ENCODE assay signal across 8 cellular contexts in the genomic region with DNA sequence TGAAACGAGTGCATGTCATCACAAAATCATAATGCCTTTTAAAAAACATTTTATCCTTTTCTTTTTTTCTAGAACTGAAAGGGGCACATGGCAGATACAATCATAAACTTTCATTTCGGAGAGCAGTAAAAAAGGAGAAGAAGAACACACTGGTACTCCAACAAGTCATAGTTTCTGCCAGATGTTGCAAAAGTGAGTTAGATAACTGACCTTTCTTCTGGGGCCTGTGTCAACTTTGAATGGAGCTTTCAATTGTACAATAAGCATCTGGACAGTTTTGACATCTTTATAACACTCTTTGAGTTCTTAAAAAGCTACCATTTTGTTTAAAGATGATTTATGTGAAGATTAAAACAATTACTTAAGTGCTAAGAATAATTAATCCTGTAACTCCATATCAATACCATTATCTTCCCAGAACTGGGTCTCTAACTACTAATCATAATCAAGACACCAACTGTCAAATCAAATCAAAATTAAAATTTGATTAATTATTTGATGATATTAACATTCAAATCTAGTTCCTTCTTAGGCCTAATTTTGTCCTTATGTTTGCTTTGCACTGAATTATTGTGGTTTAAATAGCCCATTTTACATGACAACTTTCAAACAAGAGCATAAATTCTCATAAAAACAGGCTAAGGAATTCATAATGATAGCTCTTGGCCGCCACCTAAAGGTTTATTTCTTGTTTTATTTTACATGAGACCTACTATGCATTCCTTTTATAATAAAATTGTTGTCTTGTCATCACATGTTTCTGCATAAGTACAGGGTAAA. TPM values are rescaled to one million over a fixed set of nuclear protein-coding genes. Genes with fewer than 3 reads are reported as not detected.
DNase-seq lines count a peak whose midpoint lies in the region; ATAC-seq and TF ChIP-seq lines count a peak whose summit lies in the region.

No MANE protein-coding gene starts in this region.

- peak; percentile 42 for ATAC-seq in GM19463 (IDR thresholded peaks at IDR 0.05; ENCODE audit: unreplicated experiment)

- no peaks in the 10 kb centered on the region for H3K9me3 ChIP-seq in mammary epithelial cell (replicated peaks; ENCODE audit: insufficient read depth, low read length)

- no peaks in the 10 kb centered on the region for H3K27me3 Mint-ChIP-seq in neural crest cell (ENCODE audit: low read depth)

- intact Hi-C loops in mammary epithelial cell (cut with micrococcal nuclease): loop anchor here (1.0 to 2.0 kb wide), 6 partner anchors 138 to 564 kb away; no protein-coding TSS in a partner anchor

- H3K27ac Mint-ChIP-seq in neural crest cell (ENCODE audit: unreplicated experiment): no peak overlapping the region

- WGBS in mammary epithelial cell (ENCODE audit: low coverage, missing lambda C conversion rate): 58% methylated on average over 3 of the region's 3 CpGs

- peaks cover 37% of the 10 kb centered on the region for H3K4me1 Mint-ChIP-seq in neural crest cell

- H3K4me3 Mint-ChIP-seq in neural crest cell: peak overlapping the region; percentile 9

- no peak overlapping the region for H3K4me2 ChIP-seq in mammary epithelial cell (ENCODE audit: insufficient read depth, low read depth, low read length)

- dilution Hi-C loops in mammary epithelial cell (cut with HindIII; ENCODE audit: low sequenced_read_pairs): loop anchor here (25.0 kb wide), 1 partner anchor 549 kb away; the partner anchor contains the start of gene TMEM196

- TF ChIP-seq CTCF in AG09309 (IDR thresholded peaks at IDR 0.05; ENCODE audit: control insufficient read depth, insufficient read depth, low read depth, low read length, missing control alignments): peak; percentile 27
- TF ChIP-seq CTCF in mammary epithelial cell (conservative IDR thresholded peaks at IDR 0.05 in 1 of 2, IDR thresholded peaks at IDR 0.05 in 1 of 2; ENCODE audit: extremely low read depth in 1 of 2, insufficient read depth in 1 of 2, low read depth in 1 of 2, low read length in 2 of 2): peak; percentile 32 to 44
- peak; percentile 70 for TF ChIP-seq CTCF in neural crest cell (conservative IDR thresholded peaks at IDR 0.05)

- no peaks in the 10 kb centered on the region for H4K20me1 ChIP-seq in mammary epithelial cell (ENCODE audit: insufficient read depth, low read length)

- in situ Hi-C loops in mammary epithelial cell (cut with MboI; ENCODE audit: low sequenced_read_pairs in 2 of 2): loop anchor here (10.0 to 25.0 kb wide), 2 partner anchors 324 to 556 kb away; no protein-coding TSS in a partner anchor

- H3K27ac ChIP-seq in mammary epithelial cell (ENCODE audit: insufficient read depth, low read depth, low read length) (no peak overlapping the region), caudate nucleus (ENCODE audit: low read depth, low read length) (no peak overlapping the region)

- no peaks in the 10 kb centered on the region for H3K36me3 ChIP-seq in mammary epithelial cell (ENCODE audit: insufficient read depth, low read length)

- no peak overlapping the region for H3K4me3 ChIP-seq in AG09309 (ENCODE audit: control insufficient read depth, low read depth, low read length)
- no peak overlapping the region for H3K4me3 ChIP-seq in mammary epithelial cell (replicated peaks in 1 of 3; ENCODE audit: insufficient read depth in 1 of 3, low read depth in 2 of 3, low read length in 3 of 3)

- no peaks in the 10 kb centered on the region for H3K79me2 ChIP-seq in mammary epithelial cell (ENCODE audit: insufficient read depth, low read length)

- DNase-seq in AG09309 (ENCODE audit: low read depth) (no peak), NCI-H226 (peak; percentile 33), mammary epithelial cell (peak; percentile 51), neural crest cell (ENCODE audit: low read depth, low spot score) (no peak), caudate nucleus (lab: John Stamatoyannopoulos, UW) (no peak), cortex of kidney (lab: John Stamatoyannopoulos, UW) (no peak)
- DNase-seq in effector CD8-positive, alpha-beta T cell (lab: John Stamatoyannopoulos, UW): no peak

- no peaks in the 10 kb centered on the region for H3K36me3 Mint-ChIP-seq in neural crest cell (ENCODE audit: low read depth)

- H2AFZ ChIP-seq in mammary epithelial cell (ENCODE audit: low read depth, low read length): no peak overlapping the region

- BruUV-seq in mammary epithelial cell (replicated peaks; lab: Mats Ljungman, UMichigan): no TSS peak

- no peaks in the 10 kb centered on the region for H3K9me3 Mint-ChIP-seq in neural crest cell

- H3K27me3 ChIP-seq in mammary epithelial cell (ENCODE audit: insufficient read depth, low read length): no peaks in the 10 kb centered on the region

- H3K4me1 ChIP-seq in mammary epithelial cell (ENCODE audit: insufficient read depth, low read length): no peaks in the 10 kb centered on the region

- CTCF ChIA-PET in mammary epithelial cell (lab: Charles Lee; ENCODE audit: low non-redundant PET): no interaction called here

- no peak overlapping the region for H3K9ac ChIP-seq in mammary epithelial cell (ENCODE audit: insufficient read depth, low read length)

RNA-seq across cellular contexts. Expression of gene ITGB8, which starts 19.5 kb away (rescaled TPM):
- total RNA-seq in mammary epithelial cell (100 to 1,000 TPM in 1 of 2 donors, 10 to 100 TPM in 1; 41.9 to 221 TPM), neural crest cell (18.2 and 19.9 TPM in 2 replicates)
- polyA plus RNA-seq in mammary epithelial cell: 32.3 TPM
- polyA minus RNA-seq in mammary epithelial cell: 48.6 TPM

Comparison
In these comparisons a context has a peak if more than half of its experiments do, and no peak if none do; other contexts are left out.
1. DNase-seq: peak in NCI-H226 (single experiment) and mammary epithelial cell (single experiment); none in AG09309 (single experiment), neural crest cell (single experiment), caudate nucleus (0 of 61), cortex of kidney (single experiment) and effector CD8-positive, alpha-beta T cell (single experiment).
2. Peak in every context shown above with its lines, with median percentiles within 50 percentile points of each other: CTCF ChIP-seq.